Comparison of ENCODE assay signal across 1 cellular context in the genomic region with DNA sequence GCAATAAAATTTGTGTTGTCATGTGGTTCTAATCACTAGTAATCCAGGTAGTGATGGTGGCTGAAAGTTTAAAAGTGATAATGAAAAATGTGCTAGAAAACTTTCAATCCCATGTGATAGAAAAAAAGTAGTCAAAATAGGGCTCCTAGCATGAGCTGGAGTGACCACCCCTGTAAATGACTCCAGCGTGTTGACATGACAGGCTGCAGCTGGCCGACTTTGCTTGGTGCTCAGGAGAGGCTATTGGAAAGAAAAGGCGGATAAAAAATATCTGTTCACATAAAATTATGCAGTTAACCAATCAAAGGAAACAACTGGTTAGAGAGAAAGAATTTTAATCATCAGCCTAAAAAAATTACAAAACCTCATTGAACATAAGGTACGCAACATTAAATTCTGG.
TF ChIP-seq lines count a peak whose summit lies in the region.

No MANE protein-coding gene starts in this region.

TF ChIP-seq in IMR-90, 13 proteins besides CTCF, POLR2A, EP300 and RAD21:
- TF ChIP-seq CEBPB (IDR thresholded peaks at IDR 0.05; ENCODE audit: low read depth, low read length) (no peak), MAFK (IDR thresholded peaks at IDR 0.05; ENCODE audit: low read depth, low read length) (no peak), NFE2L2 (IDR thresholded peaks at IDR 0.05; ENCODE audit: low read depth, low read length) (no peak), CHD1 (IDR thresholded peaks at IDR 0.05; ENCODE audit: low read depth, low read length) (no peak), MXI1 (IDR thresholded peaks at IDR 0.05; ENCODE audit: borderline replicate concordance, low read depth, low read length) (no peak), FOS (IDR thresholded peaks at IDR 0.05; ENCODE audit: low read depth, low read length) (no peak), SMC3 (IDR thresholded peaks at IDR 0.05; ENCODE audit: low read depth, low read length) (no peak), BHLHE40 (IDR thresholded peaks at IDR 0.05; ENCODE audit: low read depth, low read length) (no peak), MAZ (IDR thresholded peaks at IDR 0.05; ENCODE audit: borderline replicate concordance, low read depth, low read length) (no peak), RFX5 (IDR thresholded peaks at IDR 0.05; ENCODE audit: low read depth, low read length) (no peak), RCOR1 (IDR thresholded peaks at IDR 0.05; ENCODE audit: insufficient replicate concordance, low read length) (no peak)
- TF ChIP-seq, protein P1, sequence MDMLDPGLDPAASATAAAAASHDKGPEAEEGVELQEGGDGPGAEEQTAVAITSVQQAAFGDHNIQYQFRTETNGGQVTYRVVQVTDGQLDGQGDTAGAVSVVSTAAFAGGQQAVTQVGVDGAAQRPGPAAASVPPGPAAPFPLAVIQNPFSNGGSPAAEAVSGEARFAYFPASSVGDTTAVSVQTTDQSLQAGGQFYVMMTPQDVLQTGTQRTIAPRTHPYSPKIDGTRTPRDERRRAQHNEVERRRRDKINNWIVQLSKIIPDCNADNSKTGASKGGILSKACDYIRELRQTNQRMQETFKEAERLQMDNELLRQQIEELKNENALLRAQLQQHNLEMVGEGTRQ (IDR thresholded peaks at IDR 0.05; ENCODE audit: low read depth, low read length): no peak
- TF ChIP-seq, protein P2, sequence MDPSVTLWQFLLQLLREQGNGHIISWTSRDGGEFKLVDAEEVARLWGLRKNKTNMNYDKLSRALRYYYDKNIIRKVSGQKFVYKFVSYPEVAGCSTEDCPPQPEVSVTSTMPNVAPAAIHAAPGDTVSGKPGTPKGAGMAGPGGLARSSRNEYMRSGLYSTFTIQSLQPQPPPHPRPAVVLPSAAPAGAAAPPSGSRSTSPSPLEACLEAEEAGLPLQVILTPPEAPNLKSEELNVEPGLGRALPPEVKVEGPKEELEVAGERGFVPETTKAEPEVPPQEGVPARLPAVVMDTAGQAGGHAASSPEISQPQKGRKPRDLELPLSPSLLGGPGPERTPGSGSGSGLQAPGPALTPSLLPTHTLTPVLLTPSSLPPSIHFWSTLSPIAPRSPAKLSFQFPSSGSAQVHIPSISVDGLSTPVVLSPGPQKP (IDR thresholded peaks at IDR 0.05; ENCODE audit: borderline replicate concordance, low read depth, low read length): no peak
